20 cellular contexts compared by ENCODE assay signal in the genomic region with DNA sequence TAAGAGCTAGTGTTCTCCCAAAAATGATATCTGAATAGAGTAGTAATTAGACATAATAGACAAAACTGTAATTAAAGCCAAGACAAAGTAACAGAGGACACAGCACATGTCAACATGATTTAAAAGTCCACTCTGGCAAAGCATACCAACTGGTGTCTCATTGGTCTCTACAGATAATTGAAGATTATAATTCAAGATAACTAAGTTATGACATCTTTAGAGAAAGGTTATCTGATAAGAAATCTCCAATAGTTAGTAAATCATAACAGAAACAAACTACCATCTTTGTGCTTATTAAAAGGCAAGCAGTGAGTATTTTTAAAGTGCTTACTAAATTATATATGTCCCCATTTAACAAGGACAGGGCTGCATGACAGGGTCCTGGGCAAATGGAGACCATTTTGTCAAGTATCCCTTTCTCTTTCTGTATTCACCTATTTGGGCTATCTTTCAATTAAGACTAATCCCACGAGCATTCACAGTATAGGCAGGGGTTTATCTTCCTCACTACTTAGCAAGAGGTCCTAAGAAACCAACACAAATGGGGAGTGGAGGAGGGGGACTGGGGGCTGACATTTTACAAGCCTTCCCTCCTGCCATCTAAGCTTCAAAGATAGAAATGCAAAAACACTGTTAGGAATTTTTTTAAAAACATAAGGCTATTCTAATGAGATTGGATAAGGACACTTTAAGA. TPM values are rescaled to one million over a fixed set of nuclear protein-coding genes. Genes with fewer than 3 reads are reported as not detected.
DNase-seq lines count a peak whose midpoint lies in the region; ATAC-seq and TF ChIP-seq lines count a peak whose summit lies in the region.
"Had no signal": no experiment of that assay in that cellular context is flagged by ENCODE, and none has a peak within 500 bp of the region (broad histone marks: within the 10 kb centered on the region; RNA-seq: fewer than 3 reads in every experiment).

No MANE protein-coding gene starts in this region.

- H3K9me3 Mint-ChIP-seq in activated naive CD4-positive, alpha-beta T cell treated with anti-CD3 and anti-CD28 coated beads for 36 hours = no peaks in the 10 kb centered on the region
- no peaks in the 10 kb centered on the region for H3K9me3 Mint-ChIP-seq in endodermal cell
- H3K9me3 Mint-ChIP-seq in stimulated activated naive CD8-positive, alpha-beta T cell treated with anti-CD3 and anti-CD28 coated beads, Interleukin-15, amount 100 ng/mL, for 72 hours = no peaks in the 10 kb centered on the region
- H3K9me3 Mint-ChIP-seq: activated naive CD8-positive, alpha-beta T cell treated with anti-CD3 and anti-CD28 coated beads, Interleukin-2, amount 10 ng/mL, durations not matched to agents 7 days and 5 days had no signal

- CTCF ChIA-PET in activated naive CD4-positive, alpha-beta T cell treated with anti-CD3 and anti-CD28 coated beads for 36 hours (lab: Charles Lee) = interaction anchor here (0.9 to 2.3 kb wide), 9 partner anchors 8 to 96 kb away, joined by 3 to 6 read pairs (median 4); no protein-coding TSS in a partner anchor

- ATAC-seq in SK-N-SH treated with all-trans-retinoic acid at 6 μM for 48 hours = no peak; the same call in 2 of the 3 replicates
- no peak for ATAC-seq in stimulated activated naive CD8-positive, alpha-beta T cell treated with anti-CD3 and anti-CD28 coated beads, Interleukin-15, amount 100 ng/mL, for 72 hours

- no peak overlapping the region for H3K9ac ChIP-seq in endodermal cell (ENCODE audit: extremely low read depth, low read length, poor library complexity, severe bottlenecking)

- intact Hi-C loops in activated naive CD4-positive, alpha-beta T cell treated with anti-CD3 and anti-CD28 coated beads for 36 hours (cut with micrococcal nuclease) = no loop called here

- H3K4me3 Mint-ChIP-seq in activated naive CD4-positive, alpha-beta T cell treated with anti-CD3 and anti-CD28 coated beads for 36 hours = no peak overlapping the region
- peak overlapping the region; percentile 11 for H3K4me3 Mint-ChIP-seq in endodermal cell
- peak overlapping the region; percentile 18 to 61 for H3K4me3 Mint-ChIP-seq in stimulated activated naive CD8-positive, alpha-beta T cell treated with anti-CD3 and anti-CD28 coated beads, Interleukin-15, amount 100 ng/mL, for 72 hours
- H3K4me3 Mint-ChIP-seq: activated naive CD8-positive, alpha-beta T cell treated with anti-CD3 and anti-CD28 coated beads, Interleukin-2, amount 10 ng/mL, durations not matched to agents 7 days and 5 days had no signal

- peaks cover 57% of the 10 kb centered on the region for H3K36me3 Mint-ChIP-seq in activated naive CD4-positive, alpha-beta T cell treated with anti-CD3 and anti-CD28 coated beads for 36 hours (ENCODE audit: low read depth)
- peaks cover 69% of the 10 kb centered on the region for H3K36me3 Mint-ChIP-seq in endodermal cell (ENCODE audit: low read depth)

- H3K9me3 ChIP-seq in endodermal cell (ENCODE audit: control insufficient read depth, low read length) = peaks cover 29% of the 10 kb centered on the region
- H3K9me3 ChIP-seq: right lobe of liver had no signal

- H3K4me1 Mint-ChIP-seq in activated naive CD4-positive, alpha-beta T cell treated with anti-CD3 and anti-CD28 coated beads for 36 hours (ENCODE audit: low read depth) = peaks cover 61% of the 10 kb centered on the region
- peaks cover 29% of the 10 kb centered on the region for H3K4me1 Mint-ChIP-seq in endodermal cell
- peaks cover 48% of the 10 kb centered on the region for H3K4me1 Mint-ChIP-seq in stimulated activated naive CD8-positive, alpha-beta T cell treated with anti-CD3 and anti-CD28 coated beads, Interleukin-15, amount 100 ng/mL, for 72 hours

- 22 to 80% methylated on average over 1 of the region's 1 CpG for WGBS in endodermal cell (ENCODE audit: insufficient coverage in 1 of 2, insufficient read length in 1 of 2), 2 experiments

- H3K4me3 ChIP-seq in endodermal cell (ENCODE audit: low read length) = peak overlapping the region; percentile 53
- H3K4me3 ChIP-seq: cardiac muscle cell, right lobe of liver had no signal

- peak overlapping the region; percentile 74 for H3K27ac Mint-ChIP-seq in activated naive CD4-positive, alpha-beta T cell treated with anti-CD3 and anti-CD28 coated beads for 36 hours
- H3K27ac Mint-ChIP-seq in endodermal cell = peak overlapping the region; percentile 23
- peak overlapping the region; percentile 35 to 94 for H3K27ac Mint-ChIP-seq in stimulated activated naive CD8-positive, alpha-beta T cell treated with anti-CD3 and anti-CD28 coated beads, Interleukin-15, amount 100 ng/mL, for 72 hours
- H3K27ac Mint-ChIP-seq: activated naive CD8-positive, alpha-beta T cell treated with anti-CD3 and anti-CD28 coated beads, Interleukin-2, amount 10 ng/mL, durations not matched to agents 7 days and 5 days had no signal

- no peaks in the 10 kb centered on the region for H3K27me3 ChIP-seq in endodermal cell (ENCODE audit: control insufficient read depth, insufficient read depth, low read length, poor library complexity, severe bottlenecking)
- H3K27me3 ChIP-seq: cardiac muscle cell, right lobe of liver had no signal

- H3K36me3 ChIP-seq in endodermal cell (ENCODE audit: control insufficient read depth, insufficient read depth, low read length) = peaks cover 76% of the 10 kb centered on the region

- in situ Hi-C loops in GM13977 (cut with MboI; ENCODE audit: low pct_unique_long_range_greater_than_20kb, low sequenced_read_pairs, unreplicated experiment) = no loop called here

- no peak overlapping the region for H3K27ac ChIP-seq in endodermal cell (ENCODE audit: low read depth, low read length)
- H3K27ac ChIP-seq: cardiac muscle cell, RWPE1 had no signal

- no peak for DNase-seq in activated naive CD4-positive, alpha-beta T cell treated with anti-CD3 and anti-CD28 coated beads for 36 hours
- DNase-seq in activated naive CD4-positive, alpha-beta T cell (lab: John Stamatoyannopoulos, UW) = no peak
- DNase-seq in endodermal cell (no peak), GM13977 (ENCODE audit: low spot score) (no peak), GM03348 (ENCODE audit: low spot score) (no peak), DMS153 treated with DMSO at 0.1 percent for 48 hours (lab: John Stamatoyannopoulos, UW; ENCODE audit: unreplicated experiment) (no peak)
- DNase-seq in stimulated activated naive CD8-positive, alpha-beta T cell treated with anti-CD3 and anti-CD28 coated beads, Interleukin-15, amount 100 ng/mL, for 72 hours = no peak
- DNase-seq: activated CD4-positive, alpha-beta T cell treated with anti-CD3 and anti-CD28 coated beads, Interleukin-2, amount 50 U/mL, for 48 hours; activated naive CD8-positive, alpha-beta T cell treated with anti-CD3 and anti-CD28 coated beads, Interleukin-2, amount 10 ng/mL, durations not matched to agents 7 days and 5 days; DMS 273 treated with DMSO at 0.1 percent for 48 hours; effector CD4-positive, alpha-beta T cell; GOT3; NCI-H526; right lobe of liver; stimulated activated CD4-positive, alpha-beta T cell treated with anti-CD3 and anti-CD28 coated beads, Interleukin-1b, Interleukin-23, amount 100 ng/mL, for 48 hours; T-helper 9 cell; trophoblast cell had no signal

- H3K4me1 ChIP-seq in endodermal cell (ENCODE audit: control insufficient read depth, insufficient read depth, low read length) = peaks cover 7% of the 10 kb centered on the region

- no peaks in the 10 kb centered on the region for H3K27me3 Mint-ChIP-seq in activated naive CD4-positive, alpha-beta T cell treated with anti-CD3 and anti-CD28 coated beads for 36 hours (ENCODE audit: low read depth)
- H3K27me3 Mint-ChIP-seq in endodermal cell (ENCODE audit: insufficient read depth) = no peaks in the 10 kb centered on the region
- H3K27me3 Mint-ChIP-seq in stimulated activated naive CD8-positive, alpha-beta T cell treated with anti-CD3 and anti-CD28 coated beads, Interleukin-15, amount 100 ng/mL, for 72 hours = no peaks in the 10 kb centered on the region
- H3K27me3 Mint-ChIP-seq: activated naive CD8-positive, alpha-beta T cell treated with anti-CD3 and anti-CD28 coated beads, Interleukin-2, amount 10 ng/mL, durations not matched to agents 7 days and 5 days had no signal

- no peak for TF ChIP-seq CTCF in endodermal cell (conservative IDR thresholded peaks at IDR 0.05)
- no peak for TF ChIP-seq CTCF in GM13977 (IDR thresholded peaks at IDR 0.05; ENCODE audit: extremely low read depth, insufficient read depth, missing control alignments)

TF ChIP-seq in SK-N-SH treated with all-trans-retinoic acid at 6 μM for 48 hours, 23 proteins besides CTCF, POLR2A, EP300 and RAD21 (continues in another document):
- no peak for TF ChIP-seq SNAI2 (CRISPR knock-in tag; IDR thresholded peaks at IDR 0.05)
- peak; percentile 78; the same call in 1 of the 2 replicates for TF ChIP-seq ZC3H10 (CRISPR knock-in tag; IDR thresholded peaks at IDR 0.05)
- 0 out of 2 replicates have a peak, but pooled peaks have one; percentile 29 for TF ChIP-seq TCF4 (CRISPR knock-in tag; IDR thresholded peaks at IDR 0.05; ENCODE audit: borderline replicate concordance)
- TF ChIP-seq ZNF70 (CRISPR knock-in tag; IDR thresholded peaks at IDR 0.05) = no peak
- TF ChIP-seq CREB5 (CRISPR knock-in tag; IDR thresholded peaks at IDR 0.05; ENCODE audit: low read depth) = no peak
- TF ChIP-seq ISL1 (CRISPR knock-in tag; IDR thresholded peaks at IDR 0.05) = peak; percentile 82

RNA-seq across cellular contexts. Expression of gene PTP4A2, which starts 25.9 kb away (rescaled TPM):
- 100 to 1,000 TPM; 240 to 263 TPM for total RNA-seq in activated naive CD4-positive, alpha-beta T cell treated with anti-CD3 and anti-CD28 coated beads for 36 hours
- 100 to 1,000 TPM; 211 TPM for total RNA-seq in endodermal cell
- polyA plus RNA-seq in endodermal cell (2013, experiment 1 of 2) = 159 TPM
- 160 TPM for polyA plus RNA-seq in endodermal cell (2013, experiment 2 of 2)

Comparison
In these comparisons a context has a peak if more than half of its experiments do, and no peak if none do; other contexts are left out.
1. H3K27ac Mint-ChIP-seq: peak in every context shown above with its lines; median percentile 74 in activated naive CD4-positive, alpha-beta T cell treated with anti-CD3 and anti-CD28 coated beads for 36 hours; 64 in stimulated activated naive CD8-positive, alpha-beta T cell treated with anti-CD3 and anti-CD28 coated beads, Interleukin-15, amount 100 ng/mL, for 72 hours; 23 in endodermal cell.